ENCODE assay signal across 19 cellular contexts in the genomic region with DNA sequence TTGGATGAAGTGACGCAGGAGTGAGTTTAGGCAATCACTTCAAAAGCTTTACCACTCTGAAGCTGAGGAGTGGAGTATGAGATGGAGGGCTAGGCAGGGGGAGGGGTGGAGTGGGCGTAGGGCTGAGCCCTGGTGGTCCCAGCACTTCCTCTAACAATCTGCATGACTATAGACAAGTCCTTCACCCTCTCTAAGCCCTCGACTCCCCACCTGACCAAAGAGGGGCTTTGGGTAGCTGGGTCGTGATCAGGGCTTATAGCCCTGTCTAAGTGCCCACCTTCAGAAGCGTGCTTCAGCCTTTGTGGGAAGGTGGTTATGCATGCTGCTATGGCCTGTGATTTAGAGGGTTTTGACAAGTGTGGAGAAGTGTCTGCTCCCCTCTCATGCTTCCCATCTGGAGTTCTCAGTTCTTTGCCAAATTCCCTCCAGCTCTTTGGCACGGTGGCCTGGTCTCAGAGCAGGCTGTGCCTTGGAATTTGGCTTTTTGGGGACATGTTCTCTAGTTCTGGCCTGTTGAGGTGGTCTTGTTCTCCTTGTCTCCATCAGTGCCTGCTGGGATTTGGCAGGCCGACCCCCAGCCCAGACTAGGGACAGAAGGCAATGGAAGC. TPM values are rescaled to one million over a fixed set of nuclear protein-coding genes. Genes with fewer than 3 reads are reported as not detected.
A peak's percentile ranks its signal among the peaks of the same experiment; 100 is the strongest.
DNase-seq lines count a peak whose midpoint lies in the region; ATAC-seq, FAIRE-seq and TF ChIP-seq lines count a peak whose summit lies in the region.
"Had no signal": no experiment of that assay in that cellular context is flagged by ENCODE, and none has a peak within 500 bp of the region (broad histone marks: within the 10 kb centered on the region; RNA-seq: fewer than 3 reads in every experiment).

No MANE protein-coding gene starts in this region.

- peaks cover 2% of the 10 kb centered on the region for H3K27me3 Mint-ChIP-seq in GM23338 (ENCODE audit: insufficient read depth, low read depth, poor library complexity)

- H3K27me3 ChIP-seq in GM23338 (ENCODE audit: insufficient read depth) (no peaks in the 10 kb centered on the region), esophagus muscularis mucosa (no peaks in the 10 kb centered on the region)
- H3K27me3 ChIP-seq: BLaER1 treated with 17β-estradiol and CSF1 and Interleukin-3, amounts not matched to agents 10 nM and 100 nM had no signal

- H3K4me1 ChIP-seq in GM23338 (ENCODE audit: insufficient read depth) (0 out of 2 replicates have a peak, but pooled peaks cover 6% of the 10 kb centered on the region), esophagus muscularis mucosa (no peaks in the 10 kb centered on the region), kidney (ENCODE audit: control insufficient read depth in 1 of 2, insufficient read depth in 1 of 2, low read depth in 1 of 2, low read length in 2 of 2) (no peaks in the 10 kb centered on the region)
- H3K4me1 ChIP-seq: BLaER1 treated with 17β-estradiol and CSF1 and Interleukin-3, amounts not matched to agents 10 nM and 100 nM had no signal

- H3K4me3 ChIP-seq in GM23338, result no peak overlapping the region
- H3K4me3 ChIP-seq in esophagus muscularis mucosa, result no peak overlapping the region
- no peak overlapping the region for H3K4me3 ChIP-seq in kidney (ENCODE audit: low read length in 2 of 2)
- H3K4me3 ChIP-seq: BLaER1 treated with 17β-estradiol and CSF1 and Interleukin-3, amounts not matched to agents 10 nM and 100 nM; GM12878; SK-N-MC had no signal

- 0 out of 2 replicates have a peak overlapping the region, but pooled peaks have one; percentile 63 for H2AFZ ChIP-seq in GM23338

- no peak overlapping the region for H3K27ac ChIP-seq in GM23338 (ENCODE audit: low read depth)
- H3K27ac ChIP-seq in esophagus muscularis mucosa (replicated peaks in 1 of 4), result no peak overlapping the region
- H3K27ac ChIP-seq in kidney (ENCODE audit: low read depth in 2 of 2, low read length in 2 of 2), result no peak overlapping the region
- H3K27ac ChIP-seq: BLaER1 treated with 17β-estradiol and CSF1 and Interleukin-3, amounts not matched to agents 10 nM and 100 nM; SK-N-MC had no signal

- H3K9me3 ChIP-seq in esophagus muscularis mucosa (no peaks in the 10 kb centered on the region), kidney (ENCODE audit: control insufficient read depth in 1 of 2, low read length in 2 of 2) (no peaks in the 10 kb centered on the region)

- 0 out of 2 replicates have a peak, but pooled peaks cover 11% of the 10 kb centered on the region for H3K9me2 ChIP-seq in GM23338 (ENCODE audit: insufficient read depth)

- H3K27ac Mint-ChIP-seq in GM23338, result no peak overlapping the region

- H4K20me1 ChIP-seq in GM23338 (replicated peaks; ENCODE audit: insufficient read depth), result no peaks in the 10 kb centered on the region
- H4K20me1 ChIP-seq: BLaER1 treated with 17β-estradiol and CSF1 and Interleukin-3, amounts not matched to agents 10 nM and 100 nM had no signal

- H3K36me3 ChIP-seq in GM23338 (ENCODE audit: insufficient read depth), result no peaks in the 10 kb centered on the region
- H3K36me3 ChIP-seq in esophagus muscularis mucosa, result no peaks in the 10 kb centered on the region
- no peaks in the 10 kb centered on the region for H3K36me3 ChIP-seq in kidney (ENCODE audit: control insufficient read depth in 1 of 2, insufficient read depth in 2 of 2, low read length in 2 of 2)
- H3K36me3 ChIP-seq: BLaER1 treated with 17β-estradiol and CSF1 and Interleukin-3, amounts not matched to agents 10 nM and 100 nM had no signal

- no peak for ATAC-seq in GM23338
- ATAC-seq: GM12878, HCT116 had no signal

- TF ChIP-seq EP300 in esophagus muscularis mucosa (IDR thresholded peaks at IDR 0.05), result no peak

- no peaks in the 10 kb centered on the region for H3K36me3 Mint-ChIP-seq in GM23338 (ENCODE audit: low read depth)

- H3K4me2 ChIP-seq in GM23338, result no peak overlapping the region
- H3K4me2 ChIP-seq: BLaER1 treated with 17β-estradiol and CSF1 and Interleukin-3, amounts not matched to agents 10 nM and 100 nM had no signal

- no peak for FAIRE-seq in kidney (lab: Jason Lieb, UNC)
- FAIRE-seq: GM12878, GM18507, HTR-8/SVneo had no signal

- intact Hi-C loops in esophagus muscularis mucosa (cut with DNase I), result no loop called here
- intact Hi-C loops in kidney (cut with DNase I), result no loop called here

- no peak for TF ChIP-seq POLR2A in esophagus muscularis mucosa (IDR thresholded peaks at IDR 0.05; ENCODE audit: low read depth)

- H3K9me3 Mint-ChIP-seq in GM23338, result no peaks in the 10 kb centered on the region

- TF ChIP-seq CTCF in GM23338 (conservative IDR thresholded peaks at IDR 0.05; ENCODE audit: low read depth in 2 of 2), result no peak
- TF ChIP-seq CTCF in esophagus muscularis mucosa (IDR thresholded peaks at IDR 0.05), result no peak
- TF ChIP-seq CTCF in kidney (IDR thresholded peaks at IDR 0.05; ENCODE audit: borderline replicate concordance, extremely low read depth, insufficient read depth), result no peak

- DNase-seq in DMS 273 treated with DMSO at 0.1 percent for 48 hours (lab: John Stamatoyannopoulos, UW), result peak; percentile 25
- DNase-seq in GM23338 (ENCODE audit: low spot score), result no peak
- DNase-seq in esophagus muscularis mucosa (ENCODE audit: extremely low spot score), result peak; percentile 10
- DNase-seq in pons (ENCODE audit: low spot score), result peak; percentile 15
- no peak for DNase-seq in kidney
- no peak for DNase-seq in NCI-H146 treated with DMSO at 0.1 percent for 48 hours (lab: John Stamatoyannopoulos, UW; ENCODE audit: unreplicated experiment)
- no peak for DNase-seq in NCI-H187 (lab: John Stamatoyannopoulos, UW)
- DNase-seq: DMS153; NCI-H1436; NCI-H2081 treated with DMSO at 0.1 percent for 48 hours; NCI-H526; NK-92 treated with Interleukin-12 subunit alpha and Interleukin-12 subunit beta, amount 100 ng/mL, for 24 hours; OCI-M1 had no signal

- H3K4me3 Mint-ChIP-seq in GM23338, result no peak overlapping the region

- no peaks in the 10 kb centered on the region for H3K79me2 ChIP-seq in GM23338 (replicated peaks; ENCODE audit: insufficient read depth)

- no peak overlapping the region for H3K9ac ChIP-seq in kidney (ENCODE audit: low read length in 2 of 2)
- H3K9ac ChIP-seq: BLaER1 treated with 17β-estradiol and CSF1 and Interleukin-3, amounts not matched to agents 10 nM and 100 nM had no signal

- 88% methylated on average over 4 of the region's 7 CpGs for WGBS in esophagus muscularis mucosa

- no peaks in the 10 kb centered on the region for H3F3A ChIP-seq in GM23338 (replicated peaks; ENCODE audit: low read depth)

- peaks cover 3% of the 10 kb centered on the region; the same call in 1 of the 3 replicates for H3K4me1 Mint-ChIP-seq in GM23338

TF ChIP-seq in GM23338, 12 proteins besides CTCF, POLR2A, EP300 and RAD21 (continues in another document):
- TF ChIP-seq ZNF331 (CRISPR knock-in tag; IDR thresholded peaks at IDR 0.05; ENCODE audit: low read depth) (no peak), POLR2AphosphoS5 (IDR thresholded peaks at IDR 0.05; ENCODE audit: low read depth) (no peak), EZH2phosphoT487 (IDR thresholded peaks at IDR 0.05; ENCODE audit: unreplicated experiment) (no peak), CREB1 (CRISPR knock-in tag; IDR thresholded peaks at IDR 0.05; ENCODE audit: low read depth) (no peak), EZH2 (IDR thresholded peaks at IDR 0.05; ENCODE audit: low read depth, unreplicated experiment) (no peak)
- TF ChIP-seq, protein P1, sequence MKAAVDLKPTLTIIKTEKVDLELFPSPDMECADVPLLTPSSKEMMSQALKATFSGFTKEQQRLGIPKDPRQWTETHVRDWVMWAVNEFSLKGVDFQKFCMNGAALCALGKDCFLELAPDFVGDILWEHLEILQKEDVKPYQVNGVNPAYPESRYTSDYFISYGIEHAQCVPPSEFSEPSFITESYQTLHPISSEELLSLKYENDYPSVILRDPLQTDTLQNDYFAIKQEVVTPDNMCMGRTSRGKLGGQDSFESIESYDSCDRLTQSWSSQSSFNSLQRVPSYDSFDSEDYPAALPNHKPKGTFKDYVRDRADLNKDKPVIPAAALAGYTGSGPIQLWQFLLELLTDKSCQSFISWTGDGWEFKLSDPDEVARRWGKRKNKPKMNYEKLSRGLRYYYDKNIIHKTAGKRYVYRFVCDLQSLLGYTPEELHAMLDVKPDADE (IDR thresholded peaks at IDR 0.05), result no peak

RNA-seq across cellular contexts. Expression of a gene that starts 53.0 kb away (rescaled TPM):
- not detected in 2 replicates for total RNA-seq in GM23338 (2014; rRNA removed; shearing (Covaris generic))
- polyA plus RNA-seq in GM23338 (2016; fragmentation: Nextera tagmentation; extraction: Ambion mirVana) (not detected in 2 replicates), kidney (ENCODE audit: insufficient read depth, low read depth, low replicate concordance) (not detected)
- total RNA-seq in esophagus muscularis mucosa (not detected), kidney (0.13 TPM)

Comparison
In these comparisons a context has a peak if more than half of its experiments do, and no peak if none do; other contexts are left out.
1. DNase-seq: peak in DMS 273 treated with DMSO at 0.1 percent for 48 hours (single experiment), esophagus muscularis mucosa (single experiment) and pons (single experiment); none in GM23338 (single experiment), kidney (single experiment), NCI-H146 treated with DMSO at 0.1 percent for 48 hours (single experiment) and NCI-H187 (0 of 2).